Comparison of ENCODE assay signal across 14 cellular contexts in genomic region chr4:143294310-143294709, GRCh38. TPM values are rescaled to one million over a fixed set of nuclear protein-coding genes. Genes with fewer than 3 reads are reported as not detected.
DNase-seq lines count a peak whose midpoint lies in the region; ATAC-seq and TF ChIP-seq lines count a peak whose summit lies in the region.
"Had no signal": no experiment of that assay in that cellular context is flagged by ENCODE, and none has a peak within 500 bp of the region (broad histone marks: within the 10 kb centered on the region; RNA-seq: fewer than 3 reads in every experiment).

No MANE protein-coding gene starts in this region.

- intact Hi-C loops in ascending aorta (cut with DNase I) (loop anchor here (5.0 kb wide), 1 partner anchor 43 kb away; the partner anchor contains the start of gene GAB1), heart right ventricle (cut with DNase I) (loop anchor here in 2 of 10 donors (2.0 to 5.0 kb wide), 2 partner anchors 42 to 43 kb away; partner anchors contain the start of gene GAB1 (in 2 of the 2)), posterior vena cava (cut with DNase I) (no loop called here), spleen (cut with DNase I; ENCODE audit: low total_unique reads) (no loop called here)

- H3K36me3 ChIP-seq in ascending aorta = no peaks in the 10 kb centered on the region
- H3K36me3 ChIP-seq in heart right ventricle = no peaks in the 10 kb centered on the region
- no peaks in the 10 kb centered on the region for H3K36me3 ChIP-seq in spleen

- ATAC-seq in heart right ventricle = peak; percentile 89 to 94 (median 92)
- ATAC-seq: activated CD8-positive, alpha-beta T cell treated with anti-CD3 and anti-CD28 coated beads for 36 hours; stimulated activated memory B cell treated with anti-CD40 and anti-IgM and Interleukin-4, amounts not matched to agents 10 μg/mL and 1 μg/mL and 100 μg/mL, for 72 hours had no signal

- peak; percentile 82 for DNase-seq in AG10803 (ENCODE audit: low read depth)
- peak in 1 of 2 donors; percentile 83 for DNase-seq in ascending aorta (ENCODE audit: low spot score in 2 of 2)
- DNase-seq in heart right ventricle = peak; percentile 83 to 86
- peak; percentile 92 for DNase-seq in posterior vena cava (ENCODE audit: low spot score)
- no peak for DNase-seq in spleen
- no peak for DNase-seq in foreskin melanocyte
- no peak for DNase-seq in activated CD4-positive, alpha-beta T cell treated with anti-CD3 and anti-CD28 coated beads, Interleukin-2, amount 50 U/mL, for 48 hours
- DNase-seq in activated CD8-positive, alpha-beta memory T cell treated with anti-CD3 and anti-CD28 coated beads, Interleukin-2, amount 50 U/mL, for 4 hours = no peak
- DNase-seq: activated CD8-positive, alpha-beta T cell treated with anti-CD3 and anti-CD28 coated beads for 36 hours; DMS79 treated with DMSO at 0.1 percent for 48 hours; NCI-H187; stimulated activated CD4-positive, alpha-beta T cell treated with anti-CD3 and anti-CD28 coated beads, Interleukin-1b, Interleukin-23, amount 100 ng/mL, for 48 hours; T-helper 2 cell had no signal

- H3K9me3 ChIP-seq in ascending aorta (no peaks in the 10 kb centered on the region), heart right ventricle (no peaks in the 10 kb centered on the region), spleen (no peaks in the 10 kb centered on the region)

- H3K4me3 ChIP-seq in AG10803 (ENCODE audit: low read length) (no peak overlapping the region), ascending aorta (no peak overlapping the region), heart right ventricle (no peak overlapping the region), spleen (no peak overlapping the region)

- 0 to 16% methylated on average over 3 of the region's 3 CpGs for WGBS in heart right ventricle, 2 donors
- 49 to 79% (median 70%) methylated on average over 3 of the region's 3 CpGs for WGBS in spleen, 5 donors

- no peak for TF ChIP-seq CTCF in AG10803 (conservative IDR thresholded peaks at IDR 0.05; ENCODE audit: low read length)
- no peak for TF ChIP-seq CTCF in ascending aorta (IDR thresholded peaks at IDR 0.05)
- TF ChIP-seq CTCF in heart right ventricle (IDR thresholded peaks at IDR 0.05) = no peak
- no peak for TF ChIP-seq CTCF in spleen (IDR thresholded peaks at IDR 0.05 in 8 of 11, conservative IDR thresholded peaks at IDR 0.05 in 3 of 11)

- H3K27ac ChIP-seq in ascending aorta (peak overlapping the region; percentile 59 to 64), heart right ventricle (peak overlapping the region in 5 of 10 donors; percentile 6 to 48 (median 25)), spleen (no peak overlapping the region)

- H3K4me1 ChIP-seq in ascending aorta (peaks cover 4 to 15% of the 10 kb centered on the region in 2 donors), heart right ventricle (peaks cover 0 to 36% (median 21%) of the 10 kb centered on the region in 9 donors), spleen (no peaks in the 10 kb centered on the region)

- TF ChIP-seq POLR2A in spleen (IDR thresholded peaks at IDR 0.05) = no peak

- no peaks in the 10 kb centered on the region for H3K27me3 ChIP-seq in ascending aorta
- H3K27me3 ChIP-seq in heart right ventricle = no peaks in the 10 kb centered on the region
- no peaks in the 10 kb centered on the region for H3K27me3 ChIP-seq in spleen (replicated peaks in 1 of 7)

RNA-seq across cellular contexts. Expression of gene GAB1, which starts 42.4 kb away (rescaled TPM):
- total RNA-seq in ascending aorta (31.0 TPM), heart right ventricle (100 to 1,000 TPM in 5 of 10 donors, 10 to 100 TPM in 5; 28.9 to 130 (median 102) TPM), posterior vena cava (10 to 100 TPM; 36.0 to 36.6 TPM), spleen (10 to 100 TPM; 21.6 to 53.6 (median 33.1) TPM)
- polyA plus RNA-seq in heart right ventricle (10 to 100 TPM in 1 of 2 donors, 1 to 10 TPM in 1; 7.8 to 22.4 TPM), spleen (1 to 10 TPM; 1.6 to 4.7 (median 3.1) TPM)

Comparison
In these comparisons a context has a peak if more than half of its experiments do, and no peak if none do; other contexts are left out.
1. DNase-seq: peak in AG10803 (single experiment), heart right ventricle (2 of 2) and posterior vena cava (single experiment); none in spleen (single experiment), foreskin melanocyte (single experiment), activated CD4-positive, alpha-beta T cell treated with anti-CD3 and anti-CD28 coated beads, Interleukin-2, amount 50 U/mL, for 48 hours (0 of 2) and activated CD8-positive, alpha-beta memory T cell treated with anti-CD3 and anti-CD28 coated beads, Interleukin-2, amount 50 U/mL, for 4 hours (single experiment).
2. H3K27ac ChIP-seq: peak in ascending aorta (2 of 2); none in spleen (0 of 8).